In the genomic region with DNA sequence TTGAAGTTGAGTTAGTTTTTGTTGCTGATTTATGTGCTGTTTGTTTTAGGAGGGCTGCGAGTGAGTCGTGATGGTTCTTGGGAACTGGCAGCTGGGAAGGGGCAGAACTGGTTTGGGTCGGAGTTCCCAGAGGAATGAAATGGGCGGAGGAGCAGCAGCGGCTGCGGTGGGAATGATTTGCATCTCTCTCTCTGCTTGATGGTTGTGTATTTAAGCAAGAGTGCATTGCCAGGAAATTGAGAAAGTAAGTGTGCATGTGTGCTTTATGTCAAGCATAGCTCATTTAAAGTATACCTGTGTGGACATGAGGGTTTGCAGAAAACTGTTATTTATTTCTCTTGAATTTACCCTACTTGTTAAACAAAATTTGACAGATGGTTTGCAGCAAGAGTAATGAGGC, we compare ENCODE assay signal across 14 cellular contexts.
DNase-seq lines count a peak whose midpoint lies in the region; ATAC-seq, FAIRE-seq and TF ChIP-seq lines count a peak whose summit lies in the region.
"Had no signal": no experiment of that assay in that cellular context is flagged by ENCODE, and none has a peak within 500 bp of the region (broad histone marks: within the 10 kb centered on the region; RNA-seq: fewer than 3 reads in every experiment).

No MANE protein-coding gene starts in this region.

- H3K4me2 ChIP-seq in HepG2 (ENCODE audit: low read depth, low read length), result peak overlapping the region; percentile 8; the same call in 1 of the 2 replicates

- H3K27me3 ChIP-seq in HepG2 (ENCODE audit: control insufficient read depth in 1 of 2, insufficient read depth in 2 of 2, low read length in 2 of 2) (no peaks in the 10 kb centered on the region), right lobe of liver (no peaks in the 10 kb centered on the region)

- DNase-seq in HepG2 (ENCODE audit: low spot score), result no peak
- DNase-seq in right lobe of liver, result no peak
- DNase-seq in chondrocyte (ENCODE audit: low spot score), result no peak
- DNase-seq in mucosa of descending colon, result peak in 2 of 3 donors; percentile 8 to 31
- no peak for DNase-seq in stimulated activated CD4-positive, alpha-beta T cell treated with anti-CD3 and anti-CD28 coated beads, Interleukin-1b, Interleukin-23, amount 100 ng/mL, for 48 hours
- DNase-seq in activated naive CD4-positive, alpha-beta T cell treated with anti-CD3 and anti-CD28 coated beads, Interleukin-2, amount 50 U/mL, for 72 hours (ENCODE audit: low spot score in 2 of 2), result no peak
- no peak for DNase-seq in activated T-cell treated with anti-CD3 and anti-CD28 coated beads, Interleukin-2, amount 50 U/mL, for 48 hours
- DNase-seq: activated CD4-positive, alpha-beta memory T cell treated with anti-CD3 and anti-CD28 coated beads for 36 hours; activated naive CD4-positive, alpha-beta T cell treated with Interleukin-2 at 50 U/mL for 16 hours; gastrocnemius medialis; MM.1S; OCI-M1; retina had no signal

- H3K36me3 Mint-ChIP-seq in chondrocyte (ENCODE audit: low read depth), result peaks cover 3% of the 10 kb centered on the region
- H3K36me3 Mint-ChIP-seq in activated naive CD4-positive, alpha-beta T cell treated with anti-CD3 and anti-CD28 coated beads, Interleukin-2, amount 50 U/mL, for 72 hours, result no peaks in the 10 kb centered on the region

- TF ChIP-seq CTCF in HepG2 (CRISPR knock-in tag; IDR thresholded peaks at IDR 0.05), result no peak
- no peak for TF ChIP-seq CTCF in right lobe of liver (IDR thresholded peaks at IDR 0.05)
- TF ChIP-seq CTCF in chondrocyte (IDR thresholded peaks at IDR 0.05), result no peak
- TF ChIP-seq CTCF in mucosa of descending colon (IDR thresholded peaks at IDR 0.05), result no peak

- peak overlapping the region; percentile 17 for H3K4me3 Mint-ChIP-seq in chondrocyte (ENCODE audit: unreplicated experiment)
- H3K4me3 Mint-ChIP-seq: activated CD4-positive, alpha-beta memory T cell treated with anti-CD3 and anti-CD28 coated beads for 36 hours had no signal

- no peak for FAIRE-seq in HepG2 (lab: Jason Lieb, UNC)

- peaks cover 3% of the 10 kb centered on the region for H3K9me3 Mint-ChIP-seq in chondrocyte (ENCODE audit: low read depth)
- H3K9me3 Mint-ChIP-seq in activated naive CD4-positive, alpha-beta T cell treated with anti-CD3 and anti-CD28 coated beads, Interleukin-2, amount 50 U/mL, for 72 hours, result peaks cover 6% of the 10 kb centered on the region in 2 donors

- H3K36me3 ChIP-seq in HepG2 (replicated peaks in 1 of 2; ENCODE audit: control insufficient read depth in 1 of 2, insufficient read depth in 2 of 2, low read length in 2 of 2), result no peaks in the 10 kb centered on the region
- no peaks in the 10 kb centered on the region for H3K36me3 ChIP-seq in right lobe of liver
- H3K36me3 ChIP-seq in mucosa of descending colon (ENCODE audit: low read depth), result no peaks in the 10 kb centered on the region
- H3K36me3 ChIP-seq: gastrocnemius medialis had no signal

- H4K20me1 ChIP-seq in HepG2 (ENCODE audit: insufficient read depth, low read length), result no peaks in the 10 kb centered on the region

- H3K9ac ChIP-seq in HepG2 (ENCODE audit: insufficient read depth, low read depth, low read length), result no peak overlapping the region

- H3K27me3 Mint-ChIP-seq in chondrocyte (ENCODE audit: low read depth), result peaks cover 26% of the 10 kb centered on the region

- H3K4me3 ChIP-seq in HepG2 (replicated peaks in 1 of 3; ENCODE audit: insufficient read depth in 1 of 3, low read depth in 2 of 3, low read length in 3 of 3) (no peak overlapping the region), right lobe of liver (no peak overlapping the region), mucosa of descending colon (no peak overlapping the region)
- H3K4me3 ChIP-seq: gastrocnemius medialis had no signal

- ATAC-seq in HepG2, result no peak
- no peak for ATAC-seq in right lobe of liver
- ATAC-seq in mucosa of descending colon, result peak; percentile 53
- no peak for ATAC-seq in activated naive CD4-positive, alpha-beta T cell treated with anti-CD3 and anti-CD28 coated beads, Interleukin-2, amount 50 U/mL, for 72 hours
- no peak for ATAC-seq in HG02884 (IDR thresholded peaks at IDR 0.05; ENCODE audit: unreplicated experiment)
- ATAC-seq: gastrocnemius medialis had no signal

- peaks cover 25% of the 10 kb centered on the region for H3K4me1 Mint-ChIP-seq in chondrocyte (ENCODE audit: low read depth)

- no peak overlapping the region for H2AFZ ChIP-seq in HepG2 (ENCODE audit: low read length)

- H3K4me1 ChIP-seq in HepG2 (ENCODE audit: insufficient read depth, low read length) (peaks cover 25% of the 10 kb centered on the region), right lobe of liver (peaks cover 0 to 16% (median 5%) of the 10 kb centered on the region in 4 donors), mucosa of descending colon (ENCODE audit: low read depth) (peaks cover 12% of the 10 kb centered on the region)
- H3K4me1 ChIP-seq: gastrocnemius medialis had no signal

- H3K9me3 ChIP-seq in HepG2 (ENCODE audit: low read length) (no peaks in the 10 kb centered on the region), right lobe of liver (no peaks in the 10 kb centered on the region), mucosa of descending colon (no peaks in the 10 kb centered on the region)
- H3K9me3 ChIP-seq: gastrocnemius medialis had no signal

- TF ChIP-seq POLR2A in HepG2 (IDR thresholded peaks at IDR 0.05; ENCODE audit: insufficient read depth in 1 of 2, low read depth in 2 of 2, low read length in 2 of 2), result no peak
- no peak for TF ChIP-seq POLR2A in right lobe of liver (IDR thresholded peaks at IDR 0.05)

- H3K27ac ChIP-seq in HepG2 (ENCODE audit: extremely low read length, insufficient read depth, low read length) (no peak overlapping the region), right lobe of liver (no peak overlapping the region)
- H3K27ac ChIP-seq: gastrocnemius medialis had no signal

- WGBS in HepG2 (ENCODE audit: low lambda C conversion rate), result 61% methylated on average over 6 of the region's 6 CpGs
- 73% methylated on average over 6 of the region's 6 CpGs for WGBS in right lobe of liver (ENCODE audit: insufficient coverage, low coverage, low lambda C conversion rate, missing lambda C conversion rate)

- in situ Hi-C loops in HepG2 (cut with HindIII; ENCODE audit: extremely low pct_ligation_motif_present, low pct_unique_long_range_greater_than_20kb), result no loop called here

- TF ChIP-seq EP300 in HepG2 (IDR thresholded peaks at IDR 0.05; ENCODE audit: low read depth in 2 of 2, low read length in 2 of 2) (no peak), HepG2 (CRISPR knock-in tag; IDR thresholded peaks at IDR 0.05; ENCODE audit: borderline replicate concordance) (no peak)

- intact Hi-C loops in HepG2 (cut with micrococcal nuclease; ENCODE audit: unreplicated experiment) (no loop called here), right lobe of liver (cut with DNase I) (no loop called here), mucosa of descending colon (cut with DNase I, micrococcal nuclease) (no loop called here)

- CTCF ChIA-PET in HepG2 (lab: Yijun Ruan, JAX; ENCODE audit: low intra/inter-chr PET ratio, low total read pairs), result no interaction called here

- no TSS peak for BruUV-seq in HepG2 (replicated peaks; lab: Mats Ljungman, UMichigan)

- no peak overlapping the region for H3K27ac Mint-ChIP-seq in chondrocyte (ENCODE audit: unreplicated experiment)
- no peak overlapping the region for H3K27ac Mint-ChIP-seq in activated naive CD4-positive, alpha-beta T cell treated with anti-CD3 and anti-CD28 coated beads, Interleukin-2, amount 50 U/mL, for 72 hours
- H3K27ac Mint-ChIP-seq: activated CD4-positive, alpha-beta memory T cell treated with anti-CD3 and anti-CD28 coated beads for 36 hours had no signal

- POLR2A ChIA-PET in HepG2 (lab: Yijun Ruan, JAX), result interaction anchor here (1.4 kb wide), 1 partner anchor 80 kb away, joined by 3 read pairs; no protein-coding TSS in a partner anchor

- peaks cover 2% of the 10 kb centered on the region for H3K79me2 ChIP-seq in HepG2 (ENCODE audit: insufficient read depth, low read length)

- TF ChIP-seq RAD21 in HepG2 (CRISPR knock-in tag; IDR thresholded peaks at IDR 0.05), result no peak

TF ChIP-seq in HepG2, 621 proteins besides CTCF, POLR2A, EP300 and RAD21 (continues in another document):
- TF ChIP-seq PCBP1 (IDR thresholded peaks at IDR 0.05; ENCODE audit: borderline replicate concordance, low read depth, low read length) (no peak), ZNF749 (CRISPR knock-in tag; IDR thresholded peaks at IDR 0.05; ENCODE audit: borderline replicate concordance) (no peak), ZNF264 (CRISPR knock-in tag; IDR thresholded peaks at IDR 0.05) (no peak), ZSCAN5A (CRISPR knock-in tag; IDR thresholded peaks at IDR 0.05; ENCODE audit: borderline replicate concordance) (no peak), PLSCR1 (CRISPR knock-in tag; IDR thresholded peaks at IDR 0.05; ENCODE audit: borderline replicate concordance) (no peak), ZNF331 (CRISPR knock-in tag; IDR thresholded peaks at IDR 0.05) (no peak), ZFYVE20 (CRISPR knock-in tag; IDR thresholded peaks at IDR 0.05; ENCODE audit: borderline replicate concordance, low read depth) (no peak)
- TF ChIP-seq, protein P1, sequence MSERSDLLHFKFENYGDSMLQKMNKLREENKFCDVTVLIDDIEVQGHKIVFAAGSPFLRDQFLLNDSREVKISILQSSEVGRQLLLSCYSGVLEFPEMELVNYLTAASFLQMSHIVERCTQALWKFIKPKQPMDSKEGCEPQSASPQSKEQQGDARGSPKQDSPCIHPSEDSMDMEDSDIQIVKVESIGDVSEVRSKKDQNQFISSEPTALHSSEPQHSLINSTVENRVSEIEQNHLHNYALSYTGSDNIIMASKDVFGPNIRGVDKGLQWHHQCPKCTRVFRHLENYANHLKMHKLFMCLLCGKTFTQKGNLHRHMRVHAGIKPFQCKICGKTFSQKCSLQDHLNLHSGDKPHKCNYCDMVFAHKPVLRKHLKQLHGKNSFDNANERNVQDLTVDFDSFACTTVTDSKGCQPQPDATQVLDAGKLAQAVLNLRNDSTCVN (CRISPR knock-in tag; IDR thresholded peaks at IDR 0.05; ENCODE audit: borderline replicate concordance), result no peak

Comparison
In these comparisons a context has a peak if more than half of its experiments do, and no peak if none do; other contexts are left out.
1. DNase-seq: peak in mucosa of descending colon (2 of 3); none in HepG2 (single experiment), right lobe of liver (0 of 3), chondrocyte (single experiment), stimulated activated CD4-positive, alpha-beta T cell treated with anti-CD3 and anti-CD28 coated beads, Interleukin-1b, Interleukin-23, amount 100 ng/mL, for 48 hours (single experiment), activated naive CD4-positive, alpha-beta T cell treated with anti-CD3 and anti-CD28 coated beads, Interleukin-2, amount 50 U/mL, for 72 hours (0 of 2) and activated T-cell treated with anti-CD3 and anti-CD28 coated beads, Interleukin-2, amount 50 U/mL, for 48 hours (0 of 2).